8 cellular contexts compared by ENCODE assay signal in the genomic region with DNA sequence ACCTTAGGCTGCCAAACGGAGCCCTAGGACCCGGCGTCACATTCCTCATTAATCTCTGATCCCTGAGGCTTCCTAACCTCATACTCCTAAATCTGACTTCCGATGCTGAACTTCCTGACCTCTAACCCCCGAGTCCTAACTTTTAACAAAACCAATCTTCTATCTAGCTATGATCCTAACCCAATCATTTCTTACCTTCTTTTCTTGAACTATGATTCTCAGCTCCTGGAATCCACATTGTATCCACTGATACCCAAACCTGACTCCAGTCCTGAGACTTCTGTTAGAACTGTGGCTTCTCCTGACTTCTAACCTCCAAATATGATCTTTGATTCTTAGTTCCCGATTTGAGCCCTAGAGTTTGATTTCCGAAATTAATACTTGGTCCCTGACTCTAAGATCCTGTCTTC. TPM values are rescaled to one million over a fixed set of nuclear protein-coding genes. Genes with fewer than 3 reads are reported as not detected.
A peak's percentile ranks its signal among the peaks of the same experiment; 100 is the strongest.
DNase-seq lines count a peak whose midpoint lies in the region; ATAC-seq, FAIRE-seq and TF ChIP-seq lines count a peak whose summit lies in the region.

No MANE protein-coding gene starts in this region.

- H3K9me3 Mint-ChIP-seq in MCF 10A (ENCODE audit: unreplicated experiment) = no peaks in the 10 kb centered on the region

- H3K27ac Mint-ChIP-seq in MCF 10A (ENCODE audit: low read depth, unreplicated experiment) = peak overlapping the region; percentile 98

- POLR2A ChIA-PET in MCF 10A (lab: Yijun Ruan, JAX) = interaction anchor here (0.8 to 2.7 kb wide), 25 partner anchors 8 to 536 kb away, joined by 3 to 40 read pairs (median 5); a partner anchor contains a TSS

- peak overlapping the region; percentile 69 to 93 for H3K9ac ChIP-seq in mucosa of rectum (ENCODE audit: low read depth in 1 of 2, low read length in 2 of 2)

- peak overlapping the region; percentile 79 to 87 for H3K27ac ChIP-seq in mucosa of rectum (ENCODE audit: low read depth in 2 of 2, low read length in 2 of 2)

- in situ Hi-C loops in ACHN (cut with HindIII; ENCODE audit: low pct_ligation_motif_present, low pct_unique_long_range_greater_than_20kb, low sequenced_read_pairs) = no loop called here

- CTCF ChIA-PET in MCF 10A (lab: Yijun Ruan, JAX) = interaction anchor here (0.6 to 1.4 kb wide), 6 partner anchors 12 to 497 kb away, joined by 3 to 11 read pairs (median 3); a partner anchor contains a TSS

- ATAC-seq in HG02938 (IDR thresholded peaks at IDR 0.05; ENCODE audit: unreplicated experiment) (no peak), HG03135 (IDR thresholded peaks at IDR 0.05; ENCODE audit: unreplicated experiment) (no peak)

- FAIRE-seq in HTR-8/SVneo (lab: Jason Lieb, UNC) = no peak

- H3K4me1 Mint-ChIP-seq in MCF 10A (ENCODE audit: insufficient read depth, unreplicated experiment) = peaks cover 27% of the 10 kb centered on the region

- H3K27me3 Mint-ChIP-seq in MCF 10A (ENCODE audit: insufficient read depth, unreplicated experiment) = no peaks in the 10 kb centered on the region

- peak; percentile 2 for DNase-seq in ACHN
- peak; percentile 17 for DNase-seq in HTR-8/SVneo (ENCODE audit: insufficient read length, low spot score)
- no peak for DNase-seq in MCF 10A (ENCODE audit: unreplicated experiment)
- DNase-seq in activated gamma-delta T cell (lab: John Stamatoyannopoulos, UW) = no peak
- DNase-seq in effector CD8-positive, alpha-beta T cell (lab: John Stamatoyannopoulos, UW) = no peak

- peak overlapping the region; percentile 88 for H3K4me3 Mint-ChIP-seq in MCF 10A (ENCODE audit: unreplicated experiment)

- H3K36me3 ChIP-seq in mucosa of rectum (ENCODE audit: control insufficient read depth in 2 of 2, insufficient read depth in 2 of 2, low read length in 2 of 2) = peaks cover 4 to 9% of the 10 kb centered on the region in 2 donors

- peaks cover 11 to 16% of the 10 kb centered on the region in 2 donors for H3K4me1 ChIP-seq in mucosa of rectum (ENCODE audit: control insufficient read depth in 2 of 2, insufficient read depth in 2 of 2, low read length in 2 of 2)

- TF ChIP-seq CTCF in MCF 10A (IDR thresholded peaks at IDR 0.05; ENCODE audit: unreplicated experiment) = no peak

- no peaks in the 10 kb centered on the region for H3K9me3 ChIP-seq in mucosa of rectum (ENCODE audit: control insufficient read depth in 2 of 2, low read length in 2 of 2)

- H3K4me3 ChIP-seq in mucosa of rectum (ENCODE audit: low read length in 2 of 2) = peak overlapping the region; percentile 98

- intact Hi-C loops in MCF 10A (cut with micrococcal nuclease) = no loop called here

- TSS peak; percentile 73 for BruUV-seq in MCF 10A (replicated peaks; lab: Mats Ljungman, UMichigan)

- H3K36me3 Mint-ChIP-seq in MCF 10A (ENCODE audit: insufficient read depth, unreplicated experiment) = no peaks in the 10 kb centered on the region

- H3K27me3 ChIP-seq in mucosa of rectum (ENCODE audit: control insufficient read depth in 2 of 2, insufficient read depth in 2 of 2, low read length in 2 of 2) = no peaks in the 10 kb centered on the region

RNA-seq across cellular contexts. Expression of a gene that starts 0.5 kb away (rescaled TPM):
- 45.1 and 45.4 TPM in 2 replicates for total RNA-seq in MCF 10A (2022)

RNA-seq across cellular contexts. Expression of a gene that starts 0.8 kb away (rescaled TPM):
- total RNA-seq in MCF 10A (2022) = 35.5 and 37.4 TPM in 2 replicates

RNA-seq across cellular contexts. Expression of a gene that starts 11.8 kb away (rescaled TPM):
- total RNA-seq in MCF 10A (2022) = 0.39 TPM in 1 of 2 replicates, not detected in the other

RNA-seq across cellular contexts. Expression of a gene that starts 22.1 kb away (rescaled TPM):
- 3.7 and 4.7 TPM in 2 replicates for total RNA-seq in MCF 10A (2022)

RNA-seq across cellular contexts. Expression of a gene that starts 30.3 kb away (rescaled TPM):
- 9.3 and 23.6 TPM in 2 replicates for total RNA-seq in MCF 10A (2022)

Comparison
In these comparisons a context has a peak if more than half of its experiments do, and no peak if none do; other contexts are left out.
1. DNase-seq: peak in ACHN (single experiment) and HTR-8/SVneo (single experiment); none in MCF 10A (single experiment), activated gamma-delta T cell (single experiment) and effector CD8-positive, alpha-beta T cell (single experiment).